ENCODE assay signal across 13 cellular contexts in genomic region chr1:82162526-82163420, GRCh38.
DNase-seq lines count a peak whose midpoint lies in the region; ATAC-seq and TF ChIP-seq lines count a peak whose summit lies in the region.
"Had no signal": no experiment of that assay in that cellular context is flagged by ENCODE, and none has a peak within 500 bp of the region (broad histone marks: within the 10 kb centered on the region; RNA-seq: fewer than 3 reads in every experiment).

No MANE protein-coding gene starts in this region.

- H3K9me3 Mint-ChIP-seq in activated CD4-positive, alpha-beta T cell treated with anti-CD3 and anti-CD28 coated beads, Interleukin-2, amount 10 ng/mL, durations not matched to agents 7 days and 5 days: no peaks in the 10 kb centered on the region
- H3K9me3 Mint-ChIP-seq in naive thymus-derived CD8-positive, alpha-beta T cell: no peaks in the 10 kb centered on the region

- peak; percentile 66 for ATAC-seq in upper lobe of right lung
- no peak for ATAC-seq in naive thymus-derived CD8-positive, alpha-beta T cell
- ATAC-seq: esophagus mucosa; stimulated activated naive CD8-positive, alpha-beta T cell treated with anti-CD3 and anti-CD28 coated beads, Interleukin-15, Interleukin-2, amounts not matched to agents 100 U/mL and 50 U/mL, for 24 hours had no signal

- no peaks in the 10 kb centered on the region for H3K27me3 Mint-ChIP-seq in activated CD4-positive, alpha-beta T cell treated with anti-CD3 and anti-CD28 coated beads, Interleukin-2, amount 10 ng/mL, durations not matched to agents 7 days and 5 days
- H3K27me3 Mint-ChIP-seq in naive thymus-derived CD8-positive, alpha-beta T cell: no peaks in the 10 kb centered on the region

- peak overlapping the region; percentile 90 for H3K27ac Mint-ChIP-seq in activated CD4-positive, alpha-beta T cell treated with anti-CD3 and anti-CD28 coated beads, Interleukin-2, amount 10 ng/mL, durations not matched to agents 7 days and 5 days
- peak overlapping the region in 1 of 10 donors; percentile 57 for H3K27ac Mint-ChIP-seq in naive thymus-derived CD8-positive, alpha-beta T cell

- DNase-seq in activated CD4-positive, alpha-beta T cell treated with anti-CD3 and anti-CD28 coated beads, Interleukin-2, amount 10 ng/mL, durations not matched to agents 7 days and 5 days: no peak
- no peak for DNase-seq in activated CD4-positive, alpha-beta T cell treated with anti-CD3 and anti-CD28 coated beads for 48 hours
- peak; percentile 4 for DNase-seq in NCI-H69 (lab: John Stamatoyannopoulos, UW)
- peak; percentile 81 for DNase-seq in kidney tubule cell (ENCODE audit: low spot score)
- DNase-seq in upper lobe of right lung: no peak
- DNase-seq in putamen (ENCODE audit: low spot score): no peak
- no peak for DNase-seq in naive thymus-derived CD8-positive, alpha-beta T cell
- DNase-seq in NCI-H1694 (lab: John Stamatoyannopoulos, UW): no peak
- DNase-seq: activated naive CD4-positive, alpha-beta T cell treated with Interleukin-2 at 50 U/mL for 16 hours; stimulated activated CD4-positive, alpha-beta T cell treated with anti-CD3 and anti-CD28 coated beads, Interleukin-4, amount 100 ng/mL, for 4 hours; stimulated activated naive CD8-positive, alpha-beta T cell treated with anti-CD3 and anti-CD28 coated beads, Interleukin-15, Interleukin-2, amounts not matched to agents 100 U/mL and 50 U/mL, for 24 hours; T1000 had no signal

- H3K36me3 Mint-ChIP-seq in activated CD4-positive, alpha-beta T cell treated with anti-CD3 and anti-CD28 coated beads, Interleukin-2, amount 10 ng/mL, durations not matched to agents 7 days and 5 days (ENCODE audit: low read depth): no peaks in the 10 kb centered on the region
- no peaks in the 10 kb centered on the region for H3K36me3 Mint-ChIP-seq in naive thymus-derived CD8-positive, alpha-beta T cell

- H3K4me1 Mint-ChIP-seq in activated CD4-positive, alpha-beta T cell treated with anti-CD3 and anti-CD28 coated beads, Interleukin-2, amount 10 ng/mL, durations not matched to agents 7 days and 5 days: peaks cover 27% of the 10 kb centered on the region
- peaks cover 1 to 15% (median 10%) of the 10 kb centered on the region in 4 donors for H3K4me1 Mint-ChIP-seq in naive thymus-derived CD8-positive, alpha-beta T cell

- no peak overlapping the region for H3K4me3 Mint-ChIP-seq in activated CD4-positive, alpha-beta T cell treated with anti-CD3 and anti-CD28 coated beads, Interleukin-2, amount 10 ng/mL, durations not matched to agents 7 days and 5 days
- peak overlapping the region in 1 of 10 donors; percentile 21 for H3K4me3 Mint-ChIP-seq in naive thymus-derived CD8-positive, alpha-beta T cell

- TF ChIP-seq CTCF in upper lobe of right lung (IDR thresholded peaks at IDR 0.05): no peak

- no peak overlapping the region for H3K4me3 ChIP-seq in upper lobe of right lung

- H3K36me3 ChIP-seq in upper lobe of right lung: no peaks in the 10 kb centered on the region

- peak overlapping the region; percentile 38 for H3K27ac ChIP-seq in upper lobe of right lung

- no peaks in the 10 kb centered on the region for H3K9me3 ChIP-seq in upper lobe of right lung

- peaks cover 14% of the 10 kb centered on the region for H3K4me1 ChIP-seq in upper lobe of right lung

- POLR2A ChIA-PET in activated CD4-positive, alpha-beta T cell treated with anti-CD3 and anti-CD28 coated beads, Interleukin-2, amount 10 ng/mL, durations not matched to agents 7 days and 5 days (lab: Charles Lee): no interaction called here
- POLR2A ChIA-PET in naive thymus-derived CD8-positive, alpha-beta T cell (lab: Charles Lee): no interaction called here

- intact Hi-C loops in upper lobe of right lung (cut with DNase I): no loop called here

- CTCF ChIA-PET in activated CD4-positive, alpha-beta T cell treated with anti-CD3 and anti-CD28 coated beads, Interleukin-2, amount 10 ng/mL, durations not matched to agents 7 days and 5 days (lab: Charles Lee): no interaction called here

- H3K27me3 ChIP-seq in upper lobe of right lung: no peaks in the 10 kb centered on the region

Comparison
In these comparisons a context has a peak if more than half of its experiments do, and no peak if none do; other contexts are left out.
1. DNase-seq: peak in NCI-H69 (single experiment) and kidney tubule cell (single experiment); none in activated CD4-positive, alpha-beta T cell treated with anti-CD3 and anti-CD28 coated beads, Interleukin-2, amount 10 ng/mL, durations not matched to agents 7 days and 5 days (single experiment), activated CD4-positive, alpha-beta T cell treated with anti-CD3 and anti-CD28 coated beads for 48 hours (single experiment), upper lobe of right lung (single experiment), putamen (single experiment), naive thymus-derived CD8-positive, alpha-beta T cell (0 of 10) and NCI-H1694 (single experiment).